Comparison of ENCODE assay signal across 1 cellular context in the genomic region with DNA sequence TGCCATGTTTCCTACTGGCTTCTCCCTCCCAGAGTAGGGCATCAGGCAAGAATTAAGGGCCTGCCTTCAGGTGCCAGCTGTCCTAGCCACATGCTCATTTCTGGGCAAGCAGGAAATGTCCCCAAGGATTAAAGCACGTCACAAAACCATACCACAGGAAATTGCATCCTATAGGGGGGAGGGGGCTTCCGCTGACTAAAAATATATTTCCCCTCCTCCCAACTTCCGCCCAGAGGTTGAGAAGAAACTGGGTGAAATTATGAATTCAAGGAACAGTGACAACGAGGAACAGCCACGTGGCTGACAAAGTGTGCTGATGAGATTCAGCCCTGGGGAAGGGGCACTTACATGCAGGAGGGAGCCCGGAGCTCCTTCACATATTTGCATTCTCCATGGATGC.
TF ChIP-seq lines count a peak whose summit lies in the region.

No MANE protein-coding gene starts in this region.

TF ChIP-seq in WTC11, 78 proteins besides CTCF, POLR2A, EP300 and RAD21 (continued from another document):
- TF ChIP-seq, protein P1, sequence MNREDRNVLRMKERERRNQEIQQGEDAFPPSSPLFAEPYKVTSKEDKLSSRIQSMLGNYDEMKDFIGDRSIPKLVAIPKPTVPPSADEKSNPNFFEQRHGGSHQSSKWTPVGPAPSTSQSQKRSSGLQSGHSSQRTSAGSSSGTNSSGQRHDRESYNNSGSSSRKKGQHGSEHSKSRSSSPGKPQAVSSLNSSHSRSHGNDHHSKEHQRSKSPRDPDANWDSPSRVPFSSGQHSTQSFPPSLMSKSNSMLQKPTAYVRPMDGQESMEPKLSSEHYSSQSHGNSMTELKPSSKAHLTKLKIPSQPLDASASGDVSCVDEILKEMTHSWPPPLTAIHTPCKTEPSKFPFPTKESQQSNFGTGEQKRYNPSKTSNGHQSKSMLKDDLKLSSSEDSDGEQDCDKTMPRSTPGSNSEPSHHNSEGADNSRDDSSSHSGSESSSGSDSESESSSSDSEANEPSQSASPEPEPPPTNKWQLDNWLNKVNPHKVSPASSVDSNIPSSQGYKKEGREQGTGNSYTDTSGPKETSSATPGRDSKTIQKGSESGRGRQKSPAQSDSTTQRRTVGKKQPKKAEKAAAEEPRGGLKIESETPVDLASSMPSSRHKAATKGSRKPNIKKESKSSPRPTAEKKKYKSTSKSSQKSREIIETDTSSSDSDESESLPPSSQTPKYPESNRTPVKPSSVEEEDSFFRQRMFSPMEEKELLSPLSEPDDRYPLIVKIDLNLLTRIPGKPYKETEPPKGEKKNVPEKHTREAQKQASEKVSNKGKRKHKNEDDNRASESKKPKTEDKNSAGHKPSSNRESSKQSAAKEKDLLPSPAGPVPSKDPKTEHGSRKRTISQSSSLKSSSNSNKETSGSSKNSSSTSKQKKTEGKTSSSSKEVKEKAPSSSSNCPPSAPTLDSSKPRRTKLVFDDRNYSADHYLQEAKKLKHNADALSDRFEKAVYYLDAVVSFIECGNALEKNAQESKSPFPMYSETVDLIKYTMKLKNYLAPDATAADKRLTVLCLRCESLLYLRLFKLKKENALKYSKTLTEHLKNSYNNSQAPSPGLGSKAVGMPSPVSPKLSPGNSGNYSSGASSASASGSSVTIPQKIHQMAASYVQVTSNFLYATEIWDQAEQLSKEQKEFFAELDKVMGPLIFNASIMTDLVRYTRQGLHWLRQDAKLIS (CRISPR knock-in tag; IDR thresholded peaks at IDR 0.05; ENCODE audit: borderline replicate concordance), result no peak
- no peak for TF ChIP-seq OVOL2 (CRISPR knock-in tag; IDR thresholded peaks at IDR 0.05; ENCODE audit: borderline replicate concordance)
- TF ChIP-seq KAT7 (CRISPR knock-in tag; IDR thresholded peaks at IDR 0.05; ENCODE audit: borderline replicate concordance), result no peak
- no peak for TF ChIP-seq ETV6 (CRISPR knock-in tag; IDR thresholded peaks at IDR 0.05)
- TF ChIP-seq CBFB (CRISPR knock-in tag; IDR thresholded peaks at IDR 0.05; ENCODE audit: low read depth), result no peak
- TF ChIP-seq, protein P2, sequence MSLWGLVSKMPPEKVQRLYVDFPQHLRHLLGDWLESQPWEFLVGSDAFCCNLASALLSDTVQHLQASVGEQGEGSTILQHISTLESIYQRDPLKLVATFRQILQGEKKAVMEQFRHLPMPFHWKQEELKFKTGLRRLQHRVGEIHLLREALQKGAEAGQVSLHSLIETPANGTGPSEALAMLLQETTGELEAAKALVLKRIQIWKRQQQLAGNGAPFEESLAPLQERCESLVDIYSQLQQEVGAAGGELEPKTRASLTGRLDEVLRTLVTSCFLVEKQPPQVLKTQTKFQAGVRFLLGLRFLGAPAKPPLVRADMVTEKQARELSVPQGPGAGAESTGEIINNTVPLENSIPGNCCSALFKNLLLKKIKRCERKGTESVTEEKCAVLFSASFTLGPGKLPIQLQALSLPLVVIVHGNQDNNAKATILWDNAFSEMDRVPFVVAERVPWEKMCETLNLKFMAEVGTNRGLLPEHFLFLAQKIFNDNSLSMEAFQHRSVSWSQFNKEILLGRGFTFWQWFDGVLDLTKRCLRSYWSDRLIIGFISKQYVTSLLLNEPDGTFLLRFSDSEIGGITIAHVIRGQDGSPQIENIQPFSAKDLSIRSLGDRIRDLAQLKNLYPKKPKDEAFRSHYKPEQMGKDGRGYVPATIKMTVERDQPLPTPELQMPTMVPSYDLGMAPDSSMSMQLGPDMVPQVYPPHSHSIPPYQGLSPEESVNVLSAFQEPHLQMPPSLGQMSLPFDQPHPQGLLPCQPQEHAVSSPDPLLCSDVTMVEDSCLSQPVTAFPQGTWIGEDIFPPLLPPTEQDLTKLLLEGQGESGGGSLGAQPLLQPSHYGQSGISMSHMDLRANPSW (CRISPR knock-in tag; conservative IDR thresholded peaks at IDR 0.05; ENCODE audit: low read depth), result no peak
